ENCODE assay signal across 1 cellular context in the genomic region with DNA sequence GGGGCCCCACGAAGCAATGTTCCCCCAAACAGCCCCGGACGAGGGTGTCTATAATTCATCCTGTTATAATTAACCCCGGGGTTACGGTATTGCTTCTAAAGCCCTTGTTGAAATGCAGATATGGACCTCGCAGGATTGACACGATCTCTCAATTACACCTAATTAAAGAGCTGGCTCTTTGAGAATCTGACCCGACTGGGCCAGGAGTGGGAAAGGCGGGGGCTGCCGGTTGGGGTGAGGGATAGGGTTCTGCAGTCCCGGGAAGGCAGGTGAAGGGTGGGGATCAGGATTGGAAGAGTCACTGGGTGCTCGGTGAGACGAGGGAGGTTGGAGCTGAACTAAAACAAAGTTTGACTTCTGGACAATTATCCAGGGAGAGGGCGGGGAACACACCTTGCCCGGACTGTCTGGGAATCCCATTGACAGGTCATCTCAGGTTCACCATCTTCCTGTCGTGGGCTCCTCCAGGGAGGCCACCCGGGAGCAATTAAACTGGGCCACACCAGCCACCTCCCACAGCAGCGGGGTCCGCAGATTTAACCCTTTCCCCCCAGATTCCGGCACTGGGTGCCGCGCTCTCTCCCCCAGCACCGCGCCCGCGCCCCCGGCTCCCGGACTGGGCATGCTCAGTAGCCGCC.
TF ChIP-seq lines count a peak whose summit lies in the region.

No MANE protein-coding gene starts in this region.

TF ChIP-seq in GM12878, 131 proteins besides CTCF, POLR2A, EP300 and RAD21 (continued from another document):
- TF ChIP-seq, protein P1, sequence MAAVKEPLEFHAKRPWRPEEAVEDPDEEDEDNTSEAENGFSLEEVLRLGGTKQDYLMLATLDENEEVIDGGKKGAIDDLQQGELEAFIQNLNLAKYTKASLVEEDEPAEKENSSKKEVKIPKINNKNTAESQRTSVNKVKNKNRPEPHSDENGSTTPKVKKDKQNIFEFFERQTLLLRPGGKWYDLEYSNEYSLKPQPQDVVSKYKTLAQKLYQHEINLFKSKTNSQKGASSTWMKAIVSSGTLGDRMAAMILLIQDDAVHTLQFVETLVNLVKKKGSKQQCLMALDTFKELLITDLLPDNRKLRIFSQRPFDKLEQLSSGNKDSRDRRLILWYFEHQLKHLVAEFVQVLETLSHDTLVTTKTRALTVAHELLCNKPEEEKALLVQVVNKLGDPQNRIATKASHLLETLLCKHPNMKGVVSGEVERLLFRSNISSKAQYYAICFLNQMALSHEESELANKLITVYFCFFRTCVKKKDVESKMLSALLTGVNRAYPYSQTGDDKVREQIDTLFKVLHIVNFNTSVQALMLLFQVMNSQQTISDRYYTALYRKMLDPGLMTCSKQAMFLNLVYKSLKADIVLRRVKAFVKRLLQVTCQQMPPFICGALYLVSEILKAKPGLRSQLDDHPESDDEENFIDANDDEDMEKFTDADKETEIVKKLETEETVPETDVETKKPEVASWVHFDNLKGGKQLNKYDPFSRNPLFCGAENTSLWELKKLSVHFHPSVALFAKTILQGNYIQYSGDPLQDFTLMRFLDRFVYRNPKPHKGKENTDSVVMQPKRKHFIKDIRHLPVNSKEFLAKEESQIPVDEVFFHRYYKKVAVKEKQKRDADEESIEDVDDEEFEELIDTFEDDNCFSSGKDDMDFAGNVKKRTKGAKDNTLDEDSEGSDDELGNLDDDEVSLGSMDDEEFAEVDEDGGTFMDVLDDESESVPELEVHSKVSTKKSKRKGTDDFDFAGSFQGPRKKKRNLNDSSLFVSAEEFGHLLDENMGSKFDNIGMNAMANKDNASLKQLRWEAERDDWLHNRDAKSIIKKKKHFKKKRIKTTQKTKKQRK (IDR thresholded peaks at IDR 0.05; ENCODE audit: low read depth, low read length) = no peak
- no peak for TF ChIP-seq BHLHE40 (IDR thresholded peaks at IDR 0.05; ENCODE audit: borderline replicate concordance in 1 of 2, low read depth in 2 of 2, low read length in 1 of 2)
- no peak for TF ChIP-seq BMI1 (IDR thresholded peaks at IDR 0.05; ENCODE audit: borderline replicate concordance)
- TF ChIP-seq, protein P2, sequence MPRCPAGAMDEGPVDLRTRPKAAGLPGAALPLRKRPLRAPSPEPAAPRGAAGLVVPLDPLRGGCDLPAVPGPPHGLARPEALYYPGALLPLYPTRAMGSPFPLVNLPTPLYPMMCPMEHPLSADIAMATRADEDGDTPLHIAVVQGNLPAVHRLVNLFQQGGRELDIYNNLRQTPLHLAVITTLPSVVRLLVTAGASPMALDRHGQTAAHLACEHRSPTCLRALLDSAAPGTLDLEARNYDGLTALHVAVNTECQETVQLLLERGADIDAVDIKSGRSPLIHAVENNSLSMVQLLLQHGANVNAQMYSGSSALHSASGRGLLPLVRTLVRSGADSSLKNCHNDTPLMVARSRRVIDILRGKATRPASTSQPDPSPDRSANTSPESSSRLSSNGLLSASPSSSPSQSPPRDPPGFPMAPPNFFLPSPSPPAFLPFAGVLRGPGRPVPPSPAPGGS (IDR thresholded peaks at IDR 0.05; ENCODE audit: borderline replicate concordance, insufficient read depth, low read depth, low read length, poor library complexity, severe bottlenecking) = no peak
